ENCODE assay signal across 8 cellular contexts in the genomic region with DNA sequence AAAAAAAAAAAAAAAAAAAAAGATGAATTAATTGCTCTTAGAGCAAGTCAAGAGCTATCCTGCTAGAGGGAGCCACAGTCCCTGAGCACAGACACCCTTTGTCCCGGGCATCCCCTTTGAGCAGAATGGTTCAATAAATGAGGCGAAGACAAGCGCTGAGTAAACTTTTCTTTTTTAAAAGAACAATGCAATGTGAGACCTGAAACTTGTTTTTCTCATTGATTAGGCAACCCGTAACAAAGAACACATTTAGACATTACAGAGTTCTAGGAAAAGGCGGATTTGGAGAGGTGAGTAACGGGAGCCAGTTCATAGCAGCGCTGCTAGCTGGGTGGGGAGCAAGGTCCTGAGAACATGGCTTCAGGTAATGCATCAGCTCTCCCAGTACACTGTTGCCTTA.
DNase-seq lines count a peak whose midpoint lies in the region; ATAC-seq and TF ChIP-seq lines count a peak whose summit lies in the region.

No MANE protein-coding gene starts in this region.

- TF ChIP-seq CTCF in RWPE1 (conservative IDR thresholded peaks at IDR 0.05; ENCODE audit: low read depth) (peak; percentile 54), foreskin fibroblast (IDR thresholded peaks at IDR 0.05; ENCODE audit: low read depth, low read length) (peak; percentile 22)

- no peak overlapping the region for H3K4me3 ChIP-seq in foreskin fibroblast (ENCODE audit: low read depth in 1 of 2, low read length in 2 of 2)

- POLR2A ChIA-PET in RWPE1 (lab: Yijun Ruan, JAX; ENCODE audit: low non-redundant PET): no interaction called here

- peak overlapping the region; percentile 89 for H3K27ac ChIP-seq in RWPE1

- no peak for ATAC-seq in HG02642 (IDR thresholded peaks at IDR 0.05; ENCODE audit: poor library complexity, unreplicated experiment)

- DNase-seq in stimulated activated naive CD4-positive, alpha-beta T cell treated with Interleukin-2 at 50 U/mL for 16 hours (lab: John Stamatoyannopoulos, UW): peak; percentile 32
- DNase-seq in stimulated activated naive CD4-positive, alpha-beta T cell (lab: John Stamatoyannopoulos, UW): no peak
- DNase-seq in RWPE1 (ENCODE audit: low spot score) (peak; percentile 21), foreskin fibroblast (peak; percentile 63 to 70), NCI-H226 (no peak), SKM-1 treated with dmso at 0.1 percent for 144 hours (lab: John Stamatoyannopoulos, UW; ENCODE audit: unreplicated experiment) (no peak), T1000 (lab: John Stamatoyannopoulos, UW) (no peak)

- CTCF ChIA-PET in RWPE1 (lab: Yijun Ruan, JAX): interaction anchor here (0.6 to 1.3 kb wide), 2 partner anchors 29 to 127 kb away, joined by 3 read pairs; no protein-coding TSS in a partner anchor

Comparison
In these comparisons a context has a peak if more than half of its experiments do, and no peak if none do; other contexts are left out.
1. DNase-seq: peak in stimulated activated naive CD4-positive, alpha-beta T cell treated with Interleukin-2 at 50 U/mL for 16 hours (single experiment), RWPE1 (single experiment) and foreskin fibroblast (2 of 2); none in stimulated activated naive CD4-positive, alpha-beta T cell (0 of 6), NCI-H226 (single experiment), SKM-1 treated with dmso at 0.1 percent for 144 hours (single experiment) and T1000 (single experiment).